9 cellular contexts compared by ENCODE assay signal in the genomic region with DNA sequence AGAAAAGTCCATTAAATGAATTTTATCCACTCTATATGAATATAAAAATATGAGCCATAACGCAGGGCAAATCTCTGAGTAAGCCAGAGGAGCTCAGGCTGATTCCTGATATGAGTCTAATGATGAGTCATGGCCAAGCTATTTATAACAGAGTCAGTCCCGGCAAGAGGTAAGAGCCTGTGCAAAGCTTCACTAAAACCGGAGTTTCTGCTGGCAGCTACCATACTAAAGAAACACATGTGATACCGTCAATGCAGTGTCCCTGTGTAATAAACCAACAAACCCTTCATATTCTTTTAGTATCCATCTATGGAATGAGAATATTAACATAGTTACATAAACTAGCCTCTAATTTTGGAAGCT.
DNase-seq lines count a peak whose midpoint lies in the region; ATAC-seq, FAIRE-seq and TF ChIP-seq lines count a peak whose summit lies in the region.
"Had no signal": no experiment of that assay in that cellular context is flagged by ENCODE, and none has a peak within 500 bp of the region (broad histone marks: within the 10 kb centered on the region; RNA-seq: fewer than 3 reads in every experiment).

No MANE protein-coding gene starts in this region.

- TF ChIP-seq CTCF in epithelial cell of esophagus (IDR thresholded peaks at IDR 0.05; ENCODE audit: insufficient read depth, low read depth, low read length, missing control alignments): no peak
- no peak for TF ChIP-seq CTCF in retinal pigment epithelial cell (conservative IDR thresholded peaks at IDR 0.05; ENCODE audit: low read depth, low read length)
- TF ChIP-seq CTCF in kidney (IDR thresholded peaks at IDR 0.05; ENCODE audit: borderline replicate concordance, extremely low read depth, insufficient read depth): no peak

- no peak overlapping the region for H3K27ac ChIP-seq in kidney (ENCODE audit: low read depth in 2 of 2, low read length in 2 of 2)

- intact Hi-C loops in kidney (cut with DNase I): no loop called here

- DNase-seq in activated naive CD4-positive, alpha-beta T cell treated with Interleukin-2 at 50 U/mL for 16 hours: peak; percentile 20
- no peak for DNase-seq in activated naive CD4-positive, alpha-beta T cell (lab: John Stamatoyannopoulos, UW)
- DNase-seq in NCI-H446 treated with DMSO at 0.1 percent for 48 hours (lab: John Stamatoyannopoulos, UW) (peak; percentile 56), epithelial cell of esophagus (ENCODE audit: low read depth) (peak; percentile 92), retinal pigment epithelial cell (ENCODE audit: low read depth) (peak; percentile 89), kidney (no peak), NCI-H146 (lab: John Stamatoyannopoulos, UW) (no peak)

- H3K9ac ChIP-seq in kidney (ENCODE audit: low read length in 2 of 2): no peak overlapping the region

- no peak for FAIRE-seq in kidney (lab: Jason Lieb, UNC)
- FAIRE-seq: G401.6 had no signal

- no peaks in the 10 kb centered on the region for H3K36me3 ChIP-seq in kidney (ENCODE audit: control insufficient read depth in 1 of 2, insufficient read depth in 2 of 2, low read length in 2 of 2)

- H3K4me3 ChIP-seq in epithelial cell of esophagus (ENCODE audit: low read length): no peak overlapping the region
- no peak overlapping the region for H3K4me3 ChIP-seq in retinal pigment epithelial cell (ENCODE audit: low read length)
- H3K4me3 ChIP-seq in kidney (ENCODE audit: low read length in 2 of 2): no peak overlapping the region

- peak; percentile 96 for ATAC-seq in HG02759 (IDR thresholded peaks at IDR 0.05; ENCODE audit: unreplicated experiment)

- no peaks in the 10 kb centered on the region for H3K4me1 ChIP-seq in kidney (ENCODE audit: control insufficient read depth in 1 of 2, insufficient read depth in 1 of 2, low read depth in 1 of 2, low read length in 2 of 2)

- H3K9me3 ChIP-seq in kidney (ENCODE audit: control insufficient read depth in 1 of 2, low read length in 2 of 2): no peaks in the 10 kb centered on the region

Comparison
In these comparisons a context has a peak if more than half of its experiments do, and no peak if none do; other contexts are left out.
1. DNase-seq: peak in activated naive CD4-positive, alpha-beta T cell treated with Interleukin-2 at 50 U/mL for 16 hours (single experiment), NCI-H446 treated with DMSO at 0.1 percent for 48 hours (single experiment), epithelial cell of esophagus (single experiment) and retinal pigment epithelial cell (single experiment); none in activated naive CD4-positive, alpha-beta T cell (0 of 4), kidney (single experiment) and NCI-H146 (single experiment).